ENCODE assay signal across 8 cellular contexts in the genomic region with DNA sequence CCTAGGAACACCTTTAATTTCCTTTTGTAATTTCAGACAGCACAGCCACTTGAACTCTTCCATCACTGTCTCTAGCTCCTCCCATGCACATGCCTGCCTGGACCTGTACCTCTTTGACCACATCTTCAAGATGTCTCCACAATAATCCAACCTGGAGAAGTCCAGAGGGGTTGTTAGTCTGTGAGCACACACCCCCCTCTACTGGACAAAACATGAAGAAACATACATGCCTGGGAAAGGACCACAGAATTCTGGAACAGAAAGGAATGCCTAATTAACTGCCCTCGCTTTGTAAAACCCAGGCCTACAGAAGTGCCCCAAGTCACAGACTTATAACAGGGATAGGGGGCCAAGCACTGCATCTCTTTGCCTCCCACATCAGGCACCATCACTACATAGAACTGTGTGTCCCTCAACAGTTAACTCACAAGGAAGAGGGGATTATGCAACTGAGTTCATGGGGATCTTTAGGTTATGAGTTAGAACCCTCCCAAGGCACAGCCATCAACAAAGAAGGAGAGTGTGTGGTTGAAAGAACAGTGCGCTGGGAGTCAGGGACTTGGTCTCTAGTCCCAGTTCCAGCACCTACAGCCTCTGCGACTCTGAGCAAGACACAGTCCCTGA.
A peak's percentile ranks its signal among the peaks of the same experiment; 100 is the strongest.
DNase-seq lines count a peak whose midpoint lies in the region; ATAC-seq, FAIRE-seq and TF ChIP-seq lines count a peak whose summit lies in the region.

No MANE protein-coding gene starts in this region.

- H3K4me3 ChIP-seq in AG04450 (ENCODE audit: low read depth, low read length) (no peak overlapping the region), GM12864 (ENCODE audit: low read depth, low read length) (no peak overlapping the region), K562 (no peak overlapping the region)

- intact Hi-C loops in K562 (cut with micrococcal nuclease): loop anchor here (5.0 kb wide), 2 partner anchors 46 to 471 kb away; no protein-coding TSS in a partner anchor
- intact Hi-C loops in left colon (cut with DNase I, micrococcal nuclease): loop anchor here in 1 of 2 donors (5.0 kb wide), 1 partner anchor 46 kb away; no protein-coding TSS in a partner anchor

- TF ChIP-seq EP300 in K562 (IDR thresholded peaks at IDR 0.05; ENCODE audit: low read length): no peak

- in situ Hi-C loops in K562 (cut with MboI): loop anchor here (10.0 kb wide), 1 partner anchor 468 kb away; no protein-coding TSS in a partner anchor

- peak; percentile 72 for FAIRE-seq in K562 (lab: Jason Lieb, UNC)

- H3K27ac ChIP-seq in AG04450 (ENCODE audit: low read depth, low read length): no peak overlapping the region
- no peak overlapping the region for H3K27ac ChIP-seq in K562 (ENCODE audit: extremely low read depth, low read depth, low read length)

- no peak for TF ChIP-seq POLR2A in K562 (conservative IDR thresholded peaks at IDR 0.05)

- H4K20me1 ChIP-seq in K562 (replicated peaks; ENCODE audit: control insufficient read depth, insufficient read depth, low read length): no peaks in the 10 kb centered on the region

- H3K9ac ChIP-seq in K562 (ENCODE audit: insufficient read depth in 1 of 2, low read depth in 2 of 2, low read length in 2 of 2): no peak overlapping the region

- peak; percentile 61 for DNase-seq in AG04450 (ENCODE audit: low read depth, low spot score)
- DNase-seq in GM12864 (ENCODE audit: low read depth): no peak
- DNase-seq in NCI-H510A (lab: John Stamatoyannopoulos, UW): peak; percentile 26
- DNase-seq in K562 (ENCODE audit: extremely low read depth in 1 of 4, low spot score in 3 of 4): peak; percentile 30 to 35 (median 32)
- no peak for DNase-seq in left colon
- DNase-seq in putamen (ENCODE audit: low spot score): no peak

- POLR2A ChIA-PET in AG04450 (lab: Yijun Ruan, JAX) (interaction anchor here (1.1 to 1.7 kb wide), 3 partner anchors 19 to 46 kb away, joined by 4 to 9 read pairs (median 4); no protein-coding TSS in a partner anchor), K562 (lab: Yijun Ruan, JAX) (no interaction called here)

- CTCF ChIA-PET in AG04450 (lab: Charles Lee) (interaction anchor here (0.6 to 8.4 kb wide), 51 partner anchors 10 to 573 kb away, joined by 3 to 290 read pairs (median 4); partner anchors contain the start of gene FMN1), K562 (lab: Yijun Ruan, JAX; ENCODE audit: low intra/inter-chr PET ratio) (interaction anchor here (1.6 kb wide), 1 partner anchor 46 kb away, joined by 4 read pairs; no protein-coding TSS in a partner anchor)

- no TSS peak for BruUV-seq in K562 (replicated peaks; lab: Mats Ljungman, UMichigan)

- H3K27me3 ChIP-seq in AG04450 (ENCODE audit: control insufficient read depth, insufficient read depth, low read length) (no peaks in the 10 kb centered on the region), K562 (ENCODE audit: control insufficient read depth in 2 of 2, insufficient read depth in 2 of 2, low read length in 2 of 2) (no peaks in the 10 kb centered on the region)

- H3K79me2 ChIP-seq in K562 (ENCODE audit: control insufficient read depth, insufficient read depth, low read length): no peaks in the 10 kb centered on the region

- peaks cover 3% of the 10 kb centered on the region; the same call in 1 of the 2 replicates for H3K9me3 ChIP-seq in AG04450 (ENCODE audit: control insufficient read depth, insufficient read depth, low read length)
- H3K9me3 ChIP-seq in K562 (replicated peaks; ENCODE audit: control insufficient read depth, insufficient read depth, low read depth, low read length): no peaks in the 10 kb centered on the region; the same call in 1 of the 2 replicates

- H3K4me2 ChIP-seq in K562 (ENCODE audit: insufficient read depth, low read length): no peak overlapping the region

- peak; percentile 89 for TF ChIP-seq CTCF in AG04450 (IDR thresholded peaks at IDR 0.05; ENCODE audit: low read depth, low read length)
- TF ChIP-seq CTCF in GM12864 (IDR thresholded peaks at IDR 0.05; ENCODE audit: low read depth, low read length, missing control alignments): peak; percentile 52
- TF ChIP-seq CTCF in K562 (IDR thresholded peaks at IDR 0.05 in 2 of 3, conservative IDR thresholded peaks at IDR 0.05 in 1 of 3; ENCODE audit: insufficient read depth in 2 of 3, low read depth in 1 of 3, low read length in 3 of 3): peak; percentile 43 to 71 (median 59); a peak in 4 of 6 replicates

- H2AFZ ChIP-seq in K562 (ENCODE audit: low read depth, low read length): no peak overlapping the region

- H3K4me1 ChIP-seq in K562 (replicated peaks in 1 of 2; ENCODE audit: control insufficient read depth in 2 of 2, insufficient read depth in 2 of 2, low read length in 2 of 2): no peaks in the 10 kb centered on the region

- H3K36me3 ChIP-seq in K562 (ENCODE audit: control insufficient read depth, insufficient read depth, low read length): no peaks in the 10 kb centered on the region

- WGBS in K562 (ENCODE audit: insufficient coverage, low coverage, missing lambda C conversion rate): 0% methylated on average over 3 of the region's 3 CpGs

- ATAC-seq in K562 (peak; percentile 80), left colon (peak; percentile 90), GM19467 (IDR thresholded peaks at IDR 0.05; ENCODE audit: unreplicated experiment) (no peak), HG03175 (IDR thresholded peaks at IDR 0.05; ENCODE audit: unreplicated experiment) (no peak)

- peak; percentile 45 to 66 for TF ChIP-seq RAD21 in K562 (CRISPR knock-in tag; conservative IDR thresholded peaks at IDR 0.05 in 1 of 2, IDR thresholded peaks at IDR 0.05 in 1 of 2)

- H3K9me1 ChIP-seq in K562 (ENCODE audit: control insufficient read depth, insufficient read depth, low read length): no peaks in the 10 kb centered on the region

TF ChIP-seq in K562, 482 proteins besides CTCF, POLR2A, EP300 and RAD21:
- TF ChIP-seq ZNF133 (CRISPR knock-in tag; IDR thresholded peaks at IDR 0.05): no peak
- TF ChIP-seq SMC3 (conservative IDR thresholded peaks at IDR 0.05; ENCODE audit: insufficient read depth, low read depth, low read length): 0 out of 2 replicates have a peak, but pooled peaks have one; percentile 17
- TF ChIP-seq TBP (optimal IDR thresholded peaks at IDR 0.05; ENCODE audit: low read depth, low read length): no peak
- TF ChIP-seq XRCC4 (IDR thresholded peaks at IDR 0.05; ENCODE audit: extremely low read depth, insufficient read depth, insufficient read length): no peak
- no peak for TF ChIP-seq C11orf30 (IDR thresholded peaks at IDR 0.05; ENCODE audit: low read depth)
- TF ChIP-seq DEAF1 (CRISPR knock-in tag; IDR thresholded peaks at IDR 0.05): peak; percentile 34; the same call in 1 of the 2 replicates

Comparison
In these comparisons a context has a peak if more than half of its experiments do, and no peak if none do; other contexts are left out.
1. DNase-seq: peak in AG04450 (single experiment), NCI-H510A (single experiment) and K562 (4 of 4); none in GM12864 (single experiment), left colon (0 of 2) and putamen (single experiment).
2. ATAC-seq: peak in K562 (single experiment) and left colon (single experiment); none in GM19467 (single experiment) and HG03175 (single experiment).
3. Peak in every context shown above with its lines, with median percentiles within 50 percentile points of each other: CTCF ChIP-seq.